Comparison of ENCODE assay signal across 25 cellular contexts in the genomic region with DNA sequence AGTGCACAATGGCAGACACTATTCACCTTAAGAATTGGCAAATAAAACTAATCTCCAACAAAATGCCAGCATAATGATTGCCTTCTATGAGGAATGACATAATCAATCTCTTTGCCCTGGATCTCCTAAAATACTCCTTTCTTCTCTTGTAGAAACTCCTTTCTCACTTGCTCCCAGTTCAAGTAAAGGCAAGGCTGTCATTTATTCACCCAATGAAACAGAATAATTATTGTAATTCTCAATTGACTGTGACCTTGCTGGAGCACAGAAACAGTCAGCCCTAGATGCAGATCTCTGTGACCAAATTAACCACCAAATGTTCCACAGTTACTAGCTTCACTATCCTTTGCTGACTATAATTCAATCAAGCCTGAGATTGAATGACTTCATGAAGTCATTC.
A peak's percentile ranks its signal among the peaks of the same experiment; 100 is the strongest.
DNase-seq lines count a peak whose midpoint lies in the region; ATAC-seq and TF ChIP-seq lines count a peak whose summit lies in the region.
"Had no signal": no experiment of that assay in that cellular context is flagged by ENCODE, and none has a peak within 500 bp of the region (broad histone marks: within the 10 kb centered on the region; RNA-seq: fewer than 3 reads in every experiment).

No MANE protein-coding gene starts in this region.

- no peak overlapping the region for H3K9ac ChIP-seq in mammary epithelial cell (ENCODE audit: insufficient read depth, low read length)
- H3K9ac ChIP-seq: BLaER1, KMS-11 had no signal

- DNase-seq in MCF 10A (ENCODE audit: unreplicated experiment) (no peak), mammary epithelial cell (no peak), Panc1 (ENCODE audit: low read depth, low spot score) (no peak), mesothelial cell of epicardium (ENCODE audit: low spot score in 2 of 2, unreplicated experiment in 2 of 2) (no peak), WERI-Rb-1 (no peak), ecto neural progenitor cell (ENCODE audit: low spot score) (no peak)
- no peak for DNase-seq in effector memory CD8-positive, alpha-beta T cell
- DNase-seq: 8988T; ACHN; CD4-positive, CD25-positive, alpha-beta regulatory T cell; GDM1; H9; NCI-H1048; NCI-H1417; NCI-H1694; NCI-H2029 treated with DMSO at 0.1 percent for 48 hours; NCI-H2227 treated with DMSO at 0.1 percent for 48 hours; NCI-H526 treated with DMSO at 0.1 percent for 48 hours; Right ventricle myocardium superior had no signal

- H3K9me3 ChIP-seq in mammary epithelial cell (replicated peaks; ENCODE audit: insufficient read depth, low read length) = no peaks in the 10 kb centered on the region
- H3K9me3 ChIP-seq in Panc1 (ENCODE audit: control insufficient read depth, insufficient read depth, low read depth, low read length) = no peaks in the 10 kb centered on the region
- no peaks in the 10 kb centered on the region for H3K9me3 ChIP-seq in WERI-Rb-1 (ENCODE audit: severe bottlenecking)
- H3K9me3 ChIP-seq: BLaER1, SJSA1 had no signal

- H2AFZ ChIP-seq in mammary epithelial cell (ENCODE audit: low read depth, low read length) = no peak overlapping the region
- H2AFZ ChIP-seq: GM23338 had no signal

- H3K4me1 Mint-ChIP-seq in MCF 10A (ENCODE audit: insufficient read depth, unreplicated experiment) = peaks cover 27% of the 10 kb centered on the region
- H3K4me1 Mint-ChIP-seq in mesothelial cell of epicardium = peaks cover 23% of the 10 kb centered on the region
- H3K4me1 Mint-ChIP-seq in effector memory CD8-positive, alpha-beta T cell (ENCODE audit: low read depth in 2 of 2) = no peaks in the 10 kb centered on the region
- H3K4me1 Mint-ChIP-seq: CD4-positive, CD25-positive, alpha-beta regulatory T cell; GM23338; H9; IgD-negative memory B cell had no signal

- in situ Hi-C loops in mammary epithelial cell (cut with MboI; ENCODE audit: low sequenced_read_pairs in 2 of 2) = no loop called here
- in situ Hi-C loops in Panc1 (cut with HindIII; ENCODE audit: low pct_unique_long_range_greater_than_20kb, low sequenced_read_pairs) = no loop called here

- H3K4me2 ChIP-seq in mammary epithelial cell (ENCODE audit: insufficient read depth, low read depth, low read length) = no peak overlapping the region
- H3K4me2 ChIP-seq: BLaER1, GM23338, KMS-11 had no signal

- peaks cover 41% of the 10 kb centered on the region for H3K79me2 ChIP-seq in mammary epithelial cell (ENCODE audit: insufficient read depth, low read length)

- H4K20me1 ChIP-seq in mammary epithelial cell (ENCODE audit: insufficient read depth, low read length) = no peaks in the 10 kb centered on the region
- H4K20me1 ChIP-seq: BLaER1 had no signal

- H3K27ac ChIP-seq in mammary epithelial cell (ENCODE audit: insufficient read depth, low read depth, low read length) (no peak overlapping the region), Panc1 (ENCODE audit: low read length) (peak overlapping the region; percentile 66), WERI-Rb-1 (no peak overlapping the region)
- H3K27ac ChIP-seq: BLaER1, KMS-11, SJSA1 had no signal

- H3K27me3 Mint-ChIP-seq in MCF 10A (ENCODE audit: insufficient read depth, unreplicated experiment) (no peaks in the 10 kb centered on the region), mesothelial cell of epicardium (ENCODE audit: low read depth) (no peaks in the 10 kb centered on the region)
- no peaks in the 10 kb centered on the region for H3K27me3 Mint-ChIP-seq in effector memory CD8-positive, alpha-beta T cell
- H3K27me3 Mint-ChIP-seq: CD4-positive, CD25-positive, alpha-beta regulatory T cell; IgD-negative memory B cell had no signal

- CTCF ChIA-PET in MCF 10A (lab: Yijun Ruan, JAX) = interaction anchor here (0.5 kb wide), 1 partner anchor 24 kb away, joined by 3 read pairs; no protein-coding TSS in a partner anchor
- CTCF ChIA-PET in mammary epithelial cell (lab: Charles Lee; ENCODE audit: low non-redundant PET) = no interaction called here
- CTCF ChIA-PET in Panc1 (lab: Charles Lee) = no interaction called here

- H3K27ac Mint-ChIP-seq in MCF 10A (ENCODE audit: low read depth, unreplicated experiment) (peak overlapping the region; percentile 43), mesothelial cell of epicardium (peak overlapping the region; percentile 84)
- no peak overlapping the region for H3K27ac Mint-ChIP-seq in effector memory CD8-positive, alpha-beta T cell
- H3K27ac Mint-ChIP-seq: CD4-positive, CD25-positive, alpha-beta regulatory T cell; GM23338; H9; IgD-negative memory B cell had no signal

- H3K36me3 ChIP-seq in mammary epithelial cell (ENCODE audit: insufficient read depth, low read length) (peaks cover 36% of the 10 kb centered on the region), Panc1 (ENCODE audit: control insufficient read depth, insufficient read depth, low read length) (peaks cover 28% of the 10 kb centered on the region), WERI-Rb-1 (no peaks in the 10 kb centered on the region)
- H3K36me3 ChIP-seq: BLaER1, SJSA1 had no signal

- peaks cover 7% of the 10 kb centered on the region for H3K4me1 ChIP-seq in mammary epithelial cell (ENCODE audit: insufficient read depth, low read length)
- peaks cover 43% of the 10 kb centered on the region for H3K4me1 ChIP-seq in Panc1 (ENCODE audit: control insufficient read depth, insufficient read depth, low read length)
- H3K4me1 ChIP-seq: BLaER1, SJSA1 had no signal

- no peak overlapping the region for H3K4me3 Mint-ChIP-seq in MCF 10A (ENCODE audit: unreplicated experiment)
- H3K4me3 Mint-ChIP-seq in mesothelial cell of epicardium = no peak overlapping the region
- no peak overlapping the region for H3K4me3 Mint-ChIP-seq in effector memory CD8-positive, alpha-beta T cell
- H3K4me3 Mint-ChIP-seq: CD4-positive, CD25-positive, alpha-beta regulatory T cell; GM23338; H9; IgD-negative memory B cell had no signal

- H3K9me3 Mint-ChIP-seq in MCF 10A (ENCODE audit: unreplicated experiment) (peaks cover 6% of the 10 kb centered on the region), mesothelial cell of epicardium (no peaks in the 10 kb centered on the region)
- H3K9me3 Mint-ChIP-seq in effector memory CD8-positive, alpha-beta T cell = peaks cover 10 to 18% of the 10 kb centered on the region in 2 donors
- H3K9me3 Mint-ChIP-seq: GM23338, H9 had no signal

- no peak for TF ChIP-seq CTCF in MCF 10A (IDR thresholded peaks at IDR 0.05; ENCODE audit: unreplicated experiment)
- no peak for TF ChIP-seq CTCF in mammary epithelial cell (conservative IDR thresholded peaks at IDR 0.05 in 1 of 2, IDR thresholded peaks at IDR 0.05 in 1 of 2; ENCODE audit: extremely low read depth in 1 of 2, insufficient read depth in 1 of 2, low read depth in 1 of 2, low read length in 2 of 2)
- no peak for TF ChIP-seq CTCF in Panc1 (IDR thresholded peaks at IDR 0.05)
- TF ChIP-seq CTCF in mesothelial cell of epicardium (IDR thresholded peaks at IDR 0.05; ENCODE audit: unreplicated experiment) = no peak
- no peak for TF ChIP-seq CTCF in WERI-Rb-1 (IDR thresholded peaks at IDR 0.05; ENCODE audit: low read depth, low read length)

- no peak for ATAC-seq in Panc1
- no peak for ATAC-seq in effector memory CD8-positive, alpha-beta T cell (replicated peaks)
- ATAC-seq: GM12878, GM23338 had no signal

- intact Hi-C loops in MCF 10A (cut with micrococcal nuclease) (no loop called here), mammary epithelial cell (cut with micrococcal nuclease) (no loop called here), Panc1 (cut with micrococcal nuclease; ENCODE audit: unreplicated experiment) (no loop called here)

- H3K36me3 Mint-ChIP-seq in MCF 10A (ENCODE audit: insufficient read depth, unreplicated experiment) (peaks cover 36% of the 10 kb centered on the region), mesothelial cell of epicardium (peaks cover 30% of the 10 kb centered on the region)
- H3K36me3 Mint-ChIP-seq in effector memory CD8-positive, alpha-beta T cell (ENCODE audit: insufficient read depth) = no peaks in the 10 kb centered on the region
- H3K36me3 Mint-ChIP-seq: CD4-positive, CD25-positive, alpha-beta regulatory T cell had no signal

- no peaks in the 10 kb centered on the region for H3K27me3 ChIP-seq in mammary epithelial cell (ENCODE audit: insufficient read depth, low read length)
- H3K27me3 ChIP-seq in Panc1 (ENCODE audit: control insufficient read depth, insufficient read depth, low read length) = no peaks in the 10 kb centered on the region
- no peaks in the 10 kb centered on the region for H3K27me3 ChIP-seq in WERI-Rb-1 (ENCODE audit: insufficient read depth, low read depth, severe bottlenecking)
- H3K27me3 ChIP-seq: BLaER1, SJSA1 had no signal

- H3K4me3 ChIP-seq in mammary epithelial cell (replicated peaks in 1 of 3; ENCODE audit: insufficient read depth in 1 of 3, low read depth in 2 of 3, low read length in 3 of 3) (no peak overlapping the region), Panc1 (ENCODE audit: low read depth in 2 of 2, low read length in 2 of 2) (no peak overlapping the region), WERI-Rb-1 (ENCODE audit: low read depth, low read length) (no peak overlapping the region)
- H3K4me3 ChIP-seq: BLaER1, GM12878, GM23338, SJSA1 had no signal

- BruUV-seq in MCF 10A (replicated peaks; lab: Mats Ljungman, UMichigan) (no TSS peak), mammary epithelial cell (replicated peaks; lab: Mats Ljungman, UMichigan) (no TSS peak), Panc1 (replicated peaks; lab: Mats Ljungman, UMichigan) (no TSS peak)

- POLR2A ChIA-PET in MCF 10A (lab: Yijun Ruan, JAX) (interaction anchor here (0.6 kb wide), 1 partner anchor 30 kb away, joined by 3 read pairs; no protein-coding TSS in a partner anchor), Panc1 (lab: Charles Lee) (interaction anchor here (0.7 to 0.8 kb wide), 2 partner anchors 9 to 61 kb away, joined by 8 to 13 read pairs; no protein-coding TSS in a partner anchor)

- dilution Hi-C loops in mammary epithelial cell (cut with HindIII; ENCODE audit: low sequenced_read_pairs) = no loop called here

Comparison
In these comparisons a context has a peak if more than half of its experiments do, and no peak if none do; other contexts are left out.
1. H3K27ac Mint-ChIP-seq: peak in MCF 10A (single experiment) and mesothelial cell of epicardium (single experiment); none in effector memory CD8-positive, alpha-beta T cell (0 of 2).